ENCODE assay signal across 1 cellular context in genomic region chr4:113086172-113086695, GRCh38.
TF ChIP-seq lines count a peak whose summit lies in the region.

No MANE protein-coding gene starts in this region.

TF ChIP-seq in HEK293, 187 proteins besides CTCF, POLR2A, EP300 and RAD21 (continued from another document):
- TF ChIP-seq PBX3 (CRISPR knock-in tag; IDR thresholded peaks at IDR 0.05) (no peak), ZSCAN4 (tag by site-specific recombination; IDR thresholded peaks at IDR 0.05) (no peak), ZNF26 (tag by site-specific recombination; IDR thresholded peaks at IDR 0.05) (no peak), BCL11B (tag by site-specific recombination; IDR thresholded peaks at IDR 0.05; ENCODE audit: low read depth) (no peak), ZNF596 (tag by site-specific recombination; IDR thresholded peaks at IDR 0.05) (no peak), ZNF560 (tag by site-specific recombination; IDR thresholded peaks at IDR 0.05; ENCODE audit: borderline replicate concordance) (no peak), ZNF214 (tag by site-specific recombination; IDR thresholded peaks at IDR 0.05; ENCODE audit: borderline replicate concordance) (no peak), SCRT2 (tag by site-specific recombination; IDR thresholded peaks at IDR 0.05) (peak; percentile 71), ZNF513 (tag by site-specific recombination; IDR thresholded peaks at IDR 0.05) (no peak), ZNF521 (tag by site-specific recombination; IDR thresholded peaks at IDR 0.05) (no peak), ZNF580 (tag by site-specific recombination; IDR thresholded peaks at IDR 0.05) (no peak), GLIS1 (tag by site-specific recombination; IDR thresholded peaks at IDR 0.05) (no peak), IKZF3 (tag by site-specific recombination; IDR thresholded peaks at IDR 0.05) (no peak), PRDM6 (tag by site-specific recombination; IDR thresholded peaks at IDR 0.05) (peak; percentile 76), ZNF184 (tag by site-specific recombination; IDR thresholded peaks at IDR 0.05) (no peak), ZNF169 (tag by site-specific recombination; IDR thresholded peaks at IDR 0.05) (no peak), FEZF1 (tag by site-specific recombination; IDR thresholded peaks at IDR 0.05) (peak; percentile 47), ZEB2 (tag by site-specific recombination; IDR thresholded peaks at IDR 0.05) (no peak), ZNF843 (tag by site-specific recombination; IDR thresholded peaks at IDR 0.05) (peak; percentile 80), KLF1 (tag by site-specific recombination; IDR thresholded peaks at IDR 0.05) (0 out of 2 replicates have a peak, but pooled peaks have one; percentile 11), ZNF426 (tag by site-specific recombination; IDR thresholded peaks at IDR 0.05) (no peak), ZNF174 (tag by site-specific recombination; IDR thresholded peaks at IDR 0.05) (no peak), PRDM4 (tag by site-specific recombination; IDR thresholded peaks at IDR 0.05) (no peak)
